9 cellular contexts compared by ENCODE assay signal in genomic region chr2:317501-318424, GRCh38. TPM values are rescaled to one million over a fixed set of nuclear protein-coding genes. Genes with fewer than 3 reads are reported as not detected.
DNase-seq lines count a peak whose midpoint lies in the region; ATAC-seq and TF ChIP-seq lines count a peak whose summit lies in the region.
"Had no signal": no experiment of that assay in that cellular context is flagged by ENCODE, and none has a peak within 500 bp of the region (broad histone marks: within the 10 kb centered on the region; RNA-seq: fewer than 3 reads in every experiment).

No MANE protein-coding gene starts in this region.

- TF ChIP-seq CTCF in foreskin keratinocyte (conservative IDR thresholded peaks at IDR 0.05) (no peak), gastroesophageal sphincter (IDR thresholded peaks at IDR 0.05) (no peak)

- TF ChIP-seq POLR2A in gastroesophageal sphincter (IDR thresholded peaks at IDR 0.05), result no peak

- DNase-seq in stimulated activated CD4-positive, alpha-beta T cell treated with anti-CD3 and anti-CD28 coated beads, Interleukin-2, amount 100 ng/mL, for 24 hours, result peak; percentile 20 to 42
- DNase-seq in stimulated activated CD4-positive, alpha-beta T cell treated with anti-CD3 and anti-CD28 coated beads, Interleukin-4, amount 100 ng/mL, for 1 hour, result no peak
- peak; percentile 47 for DNase-seq in activated CD4-positive, alpha-beta T cell treated with anti-CD3 and anti-CD28 coated beads for 48 hours
- peak; percentile 15 to 17 for DNase-seq in foreskin keratinocyte
- no peak for DNase-seq in cerebellar nuclear complex (lab: John Stamatoyannopoulos, UW)
- no peak for DNase-seq in NCI-H345 (lab: John Stamatoyannopoulos, UW)
- DNase-seq in NCI-H446 (lab: John Stamatoyannopoulos, UW), result no peak

- H3K27me3 ChIP-seq in foreskin keratinocyte (no peaks in the 10 kb centered on the region), gastroesophageal sphincter (peaks cover 21% of the 10 kb centered on the region)

- no peaks in the 10 kb centered on the region for H3K36me3 ChIP-seq in gastroesophageal sphincter

- H3K4me1 ChIP-seq in foreskin keratinocyte, result no peaks in the 10 kb centered on the region
- H3K4me1 ChIP-seq in gastroesophageal sphincter, result no peaks in the 10 kb centered on the region

- whole genome bisulfite sequencing in gastroesophageal sphincter (ENCODE audit: low coverage in 1 of 2), 2 donors, result 45 to 52% methylated on average over 13 to 18 of the region's 27 CpGs

- H3K27ac ChIP-seq in foreskin keratinocyte (no peak overlapping the region), gastroesophageal sphincter (no peak overlapping the region)

- ATAC-seq in foreskin keratinocyte (peak; percentile 63), gastroesophageal sphincter (no peak)

- no peaks in the 10 kb centered on the region for H3K9me3 ChIP-seq in gastroesophageal sphincter

- TF ChIP-seq EP300 in gastroesophageal sphincter (IDR thresholded peaks at IDR 0.05), result no peak

- no peak overlapping the region for H3K4me3 ChIP-seq in gastroesophageal sphincter
- H3K4me3 ChIP-seq: lung had no signal

RNA-seq across cellular contexts. Expression of gene ALKAL2, which starts 29.9 kb away (rescaled TPM):
- total RNA-seq in foreskin keratinocyte (not detected in 2 replicates), gastroesophageal sphincter (10 to 100 TPM in 1 of 4 donors, under 1 TPM in 2, not detected in 1; 0.30 to 15.9 (median 0.89) TPM)
- not detected in 2 replicates for polyA plus RNA-seq in foreskin keratinocyte

RNA-seq across cellular contexts. Expression of gene ACP1, which starts 53.0 kb away (rescaled TPM):
- total RNA-seq in foreskin keratinocyte (89.2 and 91.8 TPM in 2 replicates), gastroesophageal sphincter (100 to 1,000 TPM in 1 of 4 donors, 10 to 100 TPM in 3; 79.5 to 115 (median 82.0) TPM)
- 99.4 and 102 TPM in 2 replicates for polyA plus RNA-seq in foreskin keratinocyte

RNA-seq across cellular contexts. Expression of gene SH3YL1, which starts 53.9 kb away (rescaled TPM):
- 31.2 and 34.0 TPM in 2 replicates for total RNA-seq in foreskin keratinocyte
- 21.9 and 26.1 TPM in 2 replicates for polyA plus RNA-seq in foreskin keratinocyte
- total RNA-seq in gastroesophageal sphincter, result 10 to 100 TPM; 14.9 to 31.4 (median 26.7) TPM

Comparison
In these comparisons a context has a peak if more than half of its experiments do, and no peak if none do; other contexts are left out.
1. DNase-seq: peak in stimulated activated CD4-positive, alpha-beta T cell treated with anti-CD3 and anti-CD28 coated beads, Interleukin-2, amount 100 ng/mL, for 24 hours (2 of 2), activated CD4-positive, alpha-beta T cell treated with anti-CD3 and anti-CD28 coated beads for 48 hours (single experiment) and foreskin keratinocyte (2 of 2); none in stimulated activated CD4-positive, alpha-beta T cell treated with anti-CD3 and anti-CD28 coated beads, Interleukin-4, amount 100 ng/mL, for 1 hour (single experiment), cerebellar nuclear complex (0 of 2), NCI-H345 (single experiment) and NCI-H446 (0 of 2).